ENCODE assay signal across 37 cellular contexts in the genomic region with DNA sequence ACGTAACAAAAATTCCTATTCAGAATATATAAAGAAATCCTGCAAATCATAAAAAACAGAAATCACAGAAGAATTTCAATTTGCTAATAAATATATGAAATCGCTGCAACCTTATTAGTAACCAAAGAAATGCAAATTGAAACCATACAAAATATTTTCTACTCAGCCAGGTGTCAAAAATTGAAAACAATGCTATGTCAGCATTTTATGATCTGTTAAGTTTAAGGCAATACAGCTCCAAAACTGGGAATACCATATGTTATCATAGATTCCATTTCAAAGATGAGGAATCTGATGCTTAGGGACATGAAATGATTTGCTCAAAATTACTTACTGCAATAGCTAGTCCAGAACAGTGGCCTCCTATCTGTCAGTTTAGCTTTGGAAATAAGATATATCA.
"Had no signal": no experiment of that assay in that cellular context is flagged by ENCODE, and none has a peak within 500 bp of the region (broad histone marks: within the 10 kb centered on the region; RNA-seq: fewer than 3 reads in every experiment).

No MANE protein-coding gene starts in this region.

- H3K4me1 ChIP-seq: ascending aorta had no signal

- H3K27me3 ChIP-seq: ascending aorta, cardiac muscle cell had no signal

- H3K9me3 ChIP-seq: ascending aorta had no signal

- DNase-seq: activated B cell treated with CpG ODN at 0.5 μM for 24 hours; activated CD4-positive, alpha-beta memory T cell treated with anti-CD3 and anti-CD28 coated beads for 36 hours; activated CD4-positive, alpha-beta T cell treated with anti-CD3 and anti-CD28 coated beads for 4 hours; activated CD4-positive, alpha-beta T cell treated with anti-CD3 and anti-CD28 coated beads, Interleukin-2, amount 10 ng/mL, durations not matched to agents 24 days and 14 days; activated CD4-positive, alpha-beta T cell treated with anti-CD3 and anti-CD28 coated beads, Interleukin-2, amount 50 U/mL, for 1 hour; activated CD4-positive, alpha-beta T cell treated with anti-CD3 and anti-CD28 coated beads, Interleukin-2, amount 50 U/mL, for 4 hours; activated CD4-positive, CD25-positive, alpha-beta regulatory T cell treated with anti-CD3 and anti-CD28 coated beads, Interleukin-2, amount 50 U/mL, for 72 hours; activated CD8-positive, alpha-beta memory T cell treated with anti-CD3 and anti-CD28 coated beads, Interleukin-2, amount 50 U/mL, for 4 hours; activated CD8-positive, alpha-beta T cell treated with anti-CD3 and anti-CD28 coated beads for 36 hours; activated effector memory CD4-positive, alpha-beta T cell treated with Interleukin-2 at 50 U/mL for 16 hours; activated gamma-delta T cell; activated naive CD4-positive, alpha-beta T cell treated with anti-CD3 and anti-CD28 coated beads, Interleukin-2, amount 10 ng/mL, durations not matched to agents 7 days and 5 days; activated naive CD4-positive, alpha-beta T cell treated with Interleukin-2 at 50 U/mL for 16 hours; activated naive CD8-positive, alpha-beta T cell treated with anti-CD3 and anti-CD28 coated beads, Interleukin-2, amount 10 ng/mL, durations not matched to agents 7 days and 5 days; activated naive CD8-positive, alpha-beta T cell treated with anti-CD3 and anti-CD28 coated beads, Interleukin-2, amount 50 U/mL, for 24 hours; activated T-cell treated with anti-CD3 and anti-CD28 coated beads for 4 hours; activated T-cell treated with anti-CD3 and anti-CD28 coated beads, Interleukin-2, amount 50 U/mL, for 1 hour; activated T-cell treated with anti-CD3 and anti-CD28 coated beads, Interleukin-2, amount 50 U/mL, for 4 hours; activated T-cell treated with anti-CD3 and anti-CD28 coated beads, Interleukin-2, amount 50 U/mL, for 72 hours; amygdala; anterior cingulate cortex; caudate nucleus; cerebellar nuclear complex; T-helper 2 cell; T-helper 9 cell had no signal

- H3K36me3 Mint-ChIP-seq: activated CD4-positive, alpha-beta memory T cell treated with anti-CD3 and anti-CD28 coated beads for 36 hours; activated naive CD4-positive, alpha-beta T cell treated with anti-CD3 and anti-CD28 coated beads, Interleukin-2, amount 10 ng/mL, durations not matched to agents 7 days and 5 days; activated naive CD4-positive, alpha-beta T cell treated with anti-CD3 and anti-CD28 coated beads, Interleukin-2, amount 50 U/mL, for 24 hours; activated naive CD8-positive, alpha-beta T cell; activated naive CD8-positive, alpha-beta T cell treated with anti-CD3 and anti-CD28 coated beads, Interleukin-2, amount 10 ng/mL, durations not matched to agents 7 days and 5 days; brain had no signal

- H3K4me3 ChIP-seq: ascending aorta, cardiac muscle cell had no signal

- ATAC-seq: activated CD8-positive, alpha-beta T cell treated with anti-CD3 and anti-CD28 coated beads for 36 hours; activated naive CD8-positive, alpha-beta T cell treated with anti-CD3 and anti-CD28 coated beads, Interleukin-2, amount 50 U/mL, for 24 hours; activated T-cell treated with anti-CD3 and anti-CD28 coated beads, Interleukin-2, amount 50 U/mL, for 4 hours; activated T-cell treated with anti-CD3 and anti-CD28 coated beads, Interleukin-2, amount 50 U/mL, for 72 hours had no signal

- H3K9me3 Mint-ChIP-seq: activated B cell treated with CpG ODN at 0.5 μM for 24 hours; activated CD4-positive, alpha-beta memory T cell treated with anti-CD3 and anti-CD28 coated beads for 36 hours; activated CD4-positive, alpha-beta T cell treated with anti-CD3 and anti-CD28 coated beads, Interleukin-2, amount 10 ng/mL, durations not matched to agents 24 days and 14 days; activated CD8-positive, alpha-beta T cell treated with anti-CD3 and anti-CD28 coated beads for 36 hours; activated naive CD4-positive, alpha-beta T cell treated with anti-CD3 and anti-CD28 coated beads, Interleukin-2, amount 10 ng/mL, durations not matched to agents 7 days and 5 days; activated naive CD4-positive, alpha-beta T cell treated with anti-CD3 and anti-CD28 coated beads, Interleukin-2, amount 50 U/mL, for 24 hours; activated naive CD8-positive, alpha-beta T cell treated with anti-CD3 and anti-CD28 coated beads, Interleukin-2, amount 10 ng/mL, durations not matched to agents 7 days and 5 days; activated T-cell treated with anti-CD3 and anti-CD28 coated beads, Interleukin-2, amount 50 U/mL, for 4 hours; activated T-cell treated with anti-CD3 and anti-CD28 coated beads, Interleukin-2, amount 50 U/mL, for 72 hours; activated T-helper 2 cell treated with anti-CD3 and anti-CD28 coated beads, Interferon-gamma antibody, Interleukin-2, Interleukin-4, amounts not matched to agents 10 μg/mL and 5 μg/mL and 100 μg/mL, durations not matched to agents 14 hours and 24 hours and 36 hours; brain; central memory CD8-positive, alpha-beta T cell; T-helper 1 cell treated with Interleukin-12 subunit alpha and Interleukin-12 subunit beta and Interleukin-4 antibody, amounts not matched to agents 30 μg/mL and 1 μg/mL, for 36 hours; T-helper 2 cell treated with Interferon-gamma antibody and Interleukin-4, amounts not matched to agents 5 μg/mL and 100 μg/mL, for 36 hours had no signal

- H3K4me3 Mint-ChIP-seq: activated B cell treated with CpG ODN at 0.5 μM for 24 hours; activated CD4-positive, alpha-beta memory T cell treated with anti-CD3 and anti-CD28 coated beads for 36 hours; activated CD4-positive, alpha-beta T cell treated with anti-CD3 and anti-CD28 coated beads, Interleukin-2, amount 10 ng/mL, durations not matched to agents 24 days and 14 days; activated CD8-positive, alpha-beta T cell treated with anti-CD3 and anti-CD28 coated beads for 36 hours; activated naive CD4-positive, alpha-beta T cell treated with anti-CD3 and anti-CD28 coated beads, Interleukin-2, amount 10 ng/mL, durations not matched to agents 7 days and 5 days; activated naive CD4-positive, alpha-beta T cell treated with anti-CD3 and anti-CD28 coated beads, Interleukin-2, amount 50 U/mL, for 24 hours; activated naive CD8-positive, alpha-beta T cell; activated naive CD8-positive, alpha-beta T cell treated with anti-CD3 and anti-CD28 coated beads, Interleukin-2, amount 10 ng/mL, durations not matched to agents 7 days and 5 days; activated naive CD8-positive, alpha-beta T cell treated with anti-CD3 and anti-CD28 coated beads, Interleukin-2, amount 50 U/mL, for 24 hours; activated T-cell treated with anti-CD3 and anti-CD28 coated beads, Interleukin-2, amount 50 U/mL, for 4 hours; activated T-cell treated with anti-CD3 and anti-CD28 coated beads, Interleukin-2, amount 50 U/mL, for 72 hours; brain; central memory CD8-positive, alpha-beta T cell; T-helper 1 cell treated with Interleukin-12 subunit alpha and Interleukin-12 subunit beta and Interleukin-4 antibody, amounts not matched to agents 30 μg/mL and 1 μg/mL, for 36 hours; T-helper 2 cell treated with Interferon-gamma antibody and Interleukin-4, amounts not matched to agents 5 μg/mL and 100 μg/mL, for 36 hours had no signal

- FAIRE-seq: bronchial epithelial cell, TTC549 had no signal

- H3K4me1 Mint-ChIP-seq: activated B cell treated with CpG ODN at 0.5 μM for 24 hours; activated CD4-positive, alpha-beta T cell treated with anti-CD3 and anti-CD28 coated beads, Interleukin-2, amount 10 ng/mL, durations not matched to agents 24 days and 14 days; activated naive CD4-positive, alpha-beta T cell treated with anti-CD3 and anti-CD28 coated beads, Interleukin-2, amount 10 ng/mL, durations not matched to agents 7 days and 5 days; activated naive CD4-positive, alpha-beta T cell treated with anti-CD3 and anti-CD28 coated beads, Interleukin-2, amount 50 U/mL, for 24 hours; activated naive CD8-positive, alpha-beta T cell treated with anti-CD3 and anti-CD28 coated beads, Interleukin-2, amount 10 ng/mL, durations not matched to agents 7 days and 5 days; activated naive CD8-positive, alpha-beta T cell treated with anti-CD3 and anti-CD28 coated beads, Interleukin-2, amount 50 U/mL, for 24 hours; brain; central memory CD8-positive, alpha-beta T cell had no signal

- H3K27me3 Mint-ChIP-seq: activated B cell treated with CpG ODN at 0.5 μM for 24 hours; activated CD4-positive, alpha-beta T cell treated with anti-CD3 and anti-CD28 coated beads, Interleukin-2, amount 10 ng/mL, durations not matched to agents 24 days and 14 days had no signal

- H3K27ac ChIP-seq: ascending aorta, cardiac muscle cell, VCaP had no signal

- H3K36me3 ChIP-seq: ascending aorta, cardiac muscle cell had no signal

- H3K27ac Mint-ChIP-seq: activated B cell treated with CpG ODN at 0.5 μM for 24 hours; activated CD4-positive, alpha-beta memory T cell treated with anti-CD3 and anti-CD28 coated beads for 36 hours; activated CD4-positive, alpha-beta T cell treated with anti-CD3 and anti-CD28 coated beads, Interleukin-2, amount 10 ng/mL, durations not matched to agents 24 days and 14 days; activated CD8-positive, alpha-beta T cell treated with anti-CD3 and anti-CD28 coated beads for 36 hours; activated naive CD4-positive, alpha-beta T cell treated with anti-CD3 and anti-CD28 coated beads, Interleukin-2, amount 10 ng/mL, durations not matched to agents 7 days and 5 days; activated naive CD4-positive, alpha-beta T cell treated with anti-CD3 and anti-CD28 coated beads, Interleukin-2, amount 50 U/mL, for 24 hours; activated naive CD8-positive, alpha-beta T cell; activated naive CD8-positive, alpha-beta T cell treated with anti-CD3 and anti-CD28 coated beads, Interleukin-2, amount 10 ng/mL, durations not matched to agents 7 days and 5 days; activated naive CD8-positive, alpha-beta T cell treated with anti-CD3 and anti-CD28 coated beads, Interleukin-2, amount 50 U/mL, for 24 hours; activated T-cell treated with anti-CD3 and anti-CD28 coated beads, Interleukin-2, amount 50 U/mL, for 72 hours; activated T-helper 2 cell treated with anti-CD3 and anti-CD28 coated beads, Interferon-gamma antibody, Interleukin-2, Interleukin-4, amounts not matched to agents 10 μg/mL and 5 μg/mL and 100 μg/mL, durations not matched to agents 14 hours and 24 hours and 36 hours; brain; T-helper 1 cell treated with Interleukin-12 subunit alpha and Interleukin-12 subunit beta and Interleukin-4 antibody, amounts not matched to agents 30 μg/mL and 1 μg/mL, for 36 hours; T-helper 2 cell treated with Interferon-gamma antibody and Interleukin-4, amounts not matched to agents 5 μg/mL and 100 μg/mL, for 36 hours had no signal
